In the genomic region with DNA sequence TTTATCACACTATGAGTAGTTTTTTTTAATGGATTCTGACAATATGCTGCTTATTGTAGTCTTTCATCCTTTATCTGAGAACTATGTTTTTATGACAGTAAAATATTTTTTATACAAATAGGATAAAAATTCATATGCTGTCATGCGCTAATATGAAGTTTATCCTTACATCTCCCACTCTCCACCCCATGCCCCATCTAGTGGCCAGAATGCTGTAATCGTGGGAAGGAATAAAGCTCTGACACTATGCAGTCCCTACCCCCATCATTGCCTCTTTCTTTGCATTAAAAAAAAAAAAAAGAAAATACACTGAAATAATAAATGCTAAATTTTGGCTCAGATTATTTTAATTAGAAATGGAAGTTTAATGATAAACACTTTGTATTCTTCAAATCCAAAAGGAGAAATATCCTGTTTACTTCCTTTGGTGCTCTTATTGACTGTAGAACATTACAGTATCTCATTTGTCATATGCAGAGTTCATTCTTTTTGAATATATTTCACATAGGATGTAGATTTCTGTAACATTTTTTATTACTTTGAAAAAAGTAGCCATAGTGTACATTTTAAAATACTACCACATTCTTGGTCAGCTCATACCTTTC, we compare ENCODE assay signal across 8 cellular contexts.
DNase-seq lines count a peak whose midpoint lies in the region; ATAC-seq and TF ChIP-seq lines count a peak whose summit lies in the region.

No MANE protein-coding gene starts in this region.

- no peaks in the 10 kb centered on the region for H4K20me1 ChIP-seq in osteoblast (ENCODE audit: insufficient read depth, low read length)

- H3K4me2 ChIP-seq in osteoblast (ENCODE audit: insufficient read depth, low read length): peak overlapping the region; percentile 33

- no peak for TF ChIP-seq POLR2A in esophagus squamous epithelium (IDR thresholded peaks at IDR 0.05)

- H3K27ac Mint-ChIP-seq in CD4-positive, alpha-beta T cell: no peak overlapping the region

- no peak overlapping the region for H3K4me3 ChIP-seq in esophagus squamous epithelium
- H3K4me3 ChIP-seq in osteoblast (ENCODE audit: insufficient read depth, low read length): no peak overlapping the region

- WGBS in esophagus squamous epithelium, 2 donors: 41 to 45% methylated on average over 2 of the region's 2 CpGs

- no peak for ATAC-seq in HG02852 (IDR thresholded peaks at IDR 0.05; ENCODE audit: unreplicated experiment)
- ATAC-seq in CD4-positive, alpha-beta T cell (ENCODE audit: poor library complexity): no peak

- H3K27ac ChIP-seq in esophagus squamous epithelium: peak overlapping the region in 1 of 4 donors; percentile 48
- H3K27ac ChIP-seq in osteoblast (ENCODE audit: low read depth, low read length): peak overlapping the region; percentile 66
- H3K27ac ChIP-seq in CD4-positive, alpha-beta T cell (ENCODE audit: low read depth, low read length): no peak overlapping the region

- POLR2A ChIA-PET in CD4-positive, alpha-beta T cell (lab: Charles Lee): no interaction called here

- H3K4me3 Mint-ChIP-seq in CD4-positive, alpha-beta T cell: no peak overlapping the region

- H3K4me1 ChIP-seq in esophagus squamous epithelium (peaks cover 0 to 8% (median 0%) of the 10 kb centered on the region in 3 donors), osteoblast (ENCODE audit: insufficient read depth, low read length) (peaks cover 25% of the 10 kb centered on the region)

- CTCF ChIA-PET in CD4-positive, alpha-beta T cell (lab: Charles Lee): no interaction called here

- peak; percentile 46 for DNase-seq in EL
- peak; percentile 36 for DNase-seq in NAMALWA (ENCODE audit: low spot score)
- DNase-seq in esophagus squamous epithelium (lab: John Stamatoyannopoulos, UW): no peak
- peak; percentile 86 for DNase-seq in osteoblast (ENCODE audit: insufficient read length, low spot score, missing footprints)
- DNase-seq in NCI-H1930 (lab: John Stamatoyannopoulos, UW): no peak
- DNase-seq in activated CD8-positive, alpha-beta memory T cell treated with anti-CD3 and anti-CD28 coated beads for 24 hours: no peak
- no peak for DNase-seq in CD4-positive, alpha-beta T cell

- H3K9me3 Mint-ChIP-seq in CD4-positive, alpha-beta T cell: no peaks in the 10 kb centered on the region

- peaks cover 11% of the 10 kb centered on the region for H3K79me2 ChIP-seq in osteoblast (ENCODE audit: insufficient read depth, low read length)

- H2AFZ ChIP-seq in osteoblast (ENCODE audit: low read length): no peak overlapping the region

- H3K36me3 Mint-ChIP-seq in CD4-positive, alpha-beta T cell (ENCODE audit: low read depth): no peaks in the 10 kb centered on the region

- no peaks in the 10 kb centered on the region for H3K27me3 Mint-ChIP-seq in CD4-positive, alpha-beta T cell

- H3K36me3 ChIP-seq in esophagus squamous epithelium (no peaks in the 10 kb centered on the region), osteoblast (ENCODE audit: insufficient read depth, low read length) (no peaks in the 10 kb centered on the region)

- peak in 4 of 6 experiments; percentile 19 to 40 (median 22) for TF ChIP-seq CTCF in esophagus squamous epithelium (IDR thresholded peaks at IDR 0.05)
- peak; percentile 86 for TF ChIP-seq CTCF in osteoblast (IDR thresholded peaks at IDR 0.05; ENCODE audit: extremely low read depth, low read depth, low read length)
- TF ChIP-seq CTCF in CD4-positive, alpha-beta T cell (IDR thresholded peaks at IDR 0.05): no peak

- intact Hi-C loops in esophagus squamous epithelium (cut with DNase I): no loop called here
- intact Hi-C loops in CD4-positive, alpha-beta T cell (cut with DNase I, micrococcal nuclease): no loop called here

- H3K9me3 ChIP-seq in esophagus squamous epithelium (no peaks in the 10 kb centered on the region), osteoblast (ENCODE audit: low read depth, low read length) (no peaks in the 10 kb centered on the region)
- no peaks in the 10 kb centered on the region for H3K9me3 ChIP-seq in CD4-positive, alpha-beta T cell (ENCODE audit: control insufficient read depth, low read length)

- H3K27me3 ChIP-seq in esophagus squamous epithelium: no peaks in the 10 kb centered on the region
- no peaks in the 10 kb centered on the region for H3K27me3 ChIP-seq in osteoblast (ENCODE audit: insufficient read depth, low read length)
- no peaks in the 10 kb centered on the region for H3K27me3 ChIP-seq in CD4-positive, alpha-beta T cell (ENCODE audit: control insufficient read depth, insufficient read depth, low read length)

- H3K4me1 Mint-ChIP-seq in CD4-positive, alpha-beta T cell (ENCODE audit: low read depth): no peaks in the 10 kb centered on the region

Comparison
In these comparisons a context has a peak if more than half of its experiments do, and no peak if none do; other contexts are left out.
1. DNase-seq: peak in EL (single experiment), NAMALWA (single experiment) and osteoblast (single experiment); none in esophagus squamous epithelium (single experiment), NCI-H1930 (0 of 2), activated CD8-positive, alpha-beta memory T cell treated with anti-CD3 and anti-CD28 coated beads for 24 hours (single experiment) and CD4-positive, alpha-beta T cell (0 of 10).